ENCODE assay signal across 14 cellular contexts in genomic region chr14:51304428-51304827, GRCh38.
A peak's percentile ranks its signal among the peaks of the same experiment; 100 is the strongest.
DNase-seq lines count a peak whose midpoint lies in the region; ATAC-seq, FAIRE-seq and TF ChIP-seq lines count a peak whose summit lies in the region.
"Had no signal": no experiment of that assay in that cellular context is flagged by ENCODE, and none has a peak within 500 bp of the region (broad histone marks: within the 10 kb centered on the region; RNA-seq: fewer than 3 reads in every experiment).

No MANE protein-coding gene starts in this region.

- no peaks in the 10 kb centered on the region for H3K36me3 Mint-ChIP-seq in HFFc6 (ENCODE audit: low read depth)
- peaks cover 4% of the 10 kb centered on the region for H3K36me3 Mint-ChIP-seq in astrocyte (ENCODE audit: low read depth, unreplicated experiment)

- CTCF ChIA-PET in AG04450 (lab: Charles Lee), result interaction anchor here (0.7 to 1.0 kb wide), 2 partner anchors 21 to 208 kb away, joined by 3 read pairs; no protein-coding TSS in a partner anchor

- H3K27ac Mint-ChIP-seq in HFFc6 (peak overlapping the region; percentile 75), astrocyte (ENCODE audit: unreplicated experiment) (peak overlapping the region; percentile 97)

- H3K4me1 Mint-ChIP-seq in HFFc6 (ENCODE audit: low read depth) (peaks cover 67% of the 10 kb centered on the region), astrocyte (ENCODE audit: low read depth, unreplicated experiment) (peaks cover 66% of the 10 kb centered on the region)

- H3K9ac ChIP-seq in astrocyte (ENCODE audit: low read length), result peak overlapping the region; percentile 71

- no peak overlapping the region; the same call in 1 of the 2 replicates for H3K4me3 ChIP-seq in AG04450 (ENCODE audit: low read depth, low read length)
- H3K4me3 ChIP-seq in astrocyte (ENCODE audit: insufficient read depth, low read depth, low read length), result no peak overlapping the region
- no peak overlapping the region for H3K4me3 ChIP-seq in mesodermal cell (ENCODE audit: extremely low read depth, insufficient read depth, low read length, poor library complexity, severe bottlenecking)
- H3K4me3 ChIP-seq: cardiac muscle cell, GM12878, thoracic aorta had no signal

- ATAC-seq in GM21786 (IDR thresholded peaks at IDR 0.05; ENCODE audit: unreplicated experiment) (no peak), GM19351 (IDR thresholded peaks at IDR 0.05; ENCODE audit: unreplicated experiment) (no peak)
- ATAC-seq: GM12878 had no signal

- H3K9me3 ChIP-seq in AG04450 (ENCODE audit: control insufficient read depth, insufficient read depth, low read length) (no peaks in the 10 kb centered on the region), astrocyte (ENCODE audit: insufficient read depth, low read depth, low read length) (no peaks in the 10 kb centered on the region), mesodermal cell (ENCODE audit: control insufficient read depth, low read length) (no peaks in the 10 kb centered on the region)
- H3K9me3 ChIP-seq: thoracic aorta had no signal

- TF ChIP-seq CTCF in AG04450 (IDR thresholded peaks at IDR 0.05; ENCODE audit: low read depth, low read length) (no peak), HFFc6 (IDR thresholded peaks at IDR 0.05) (no peak), astrocyte (IDR thresholded peaks at IDR 0.05; ENCODE audit: insufficient read depth, low read depth, low read length) (no peak)

- no peaks in the 10 kb centered on the region for H3K36me3 ChIP-seq in astrocyte (ENCODE audit: insufficient read depth, low read length)
- H3K36me3 ChIP-seq in mesodermal cell (ENCODE audit: control insufficient read depth, insufficient read depth, low read length), result no peaks in the 10 kb centered on the region
- H3K36me3 ChIP-seq: cardiac muscle cell, thoracic aorta had no signal

- 78% methylated on average over 3 of the region's 5 CpGs; no CpG with 5 or more reads in 1 of the 2 experiments for WGBS in mesodermal cell (ENCODE audit: insufficient coverage in 2 of 2), 2 experiments

- H3K27me3 Mint-ChIP-seq in HFFc6 (ENCODE audit: insufficient read depth) (peaks cover 2% of the 10 kb centered on the region), astrocyte (ENCODE audit: low read depth, unreplicated experiment) (no peaks in the 10 kb centered on the region)

- no peaks in the 10 kb centered on the region for H3K79me2 ChIP-seq in astrocyte (ENCODE audit: insufficient read depth, low read length)

- peaks cover 20% of the 10 kb centered on the region for H3K4me1 ChIP-seq in astrocyte (ENCODE audit: insufficient read depth, low read length)
- peaks cover 13% of the 10 kb centered on the region for H3K4me1 ChIP-seq in mesodermal cell (ENCODE audit: control insufficient read depth, insufficient read depth, low read length, poor library complexity, severe bottlenecking)

- H3K27me3 ChIP-seq in AG04450 (ENCODE audit: control insufficient read depth, insufficient read depth, low read length) (no peaks in the 10 kb centered on the region), astrocyte (ENCODE audit: insufficient read depth, low read length) (no peaks in the 10 kb centered on the region)
- H3K27me3 ChIP-seq: cardiac muscle cell had no signal

- DNase-seq in AG04450 (ENCODE audit: low read depth, low spot score) (no peak), HFFc6 (peak; percentile 60), astrocyte (ENCODE audit: low read depth) (peak; percentile 86), mesenteric fat pad (ENCODE audit: low spot score) (no peak)
- no peak for DNase-seq in stimulated activated naive CD4-positive, alpha-beta T cell treated with Interleukin-2 at 50 U/mL for 16 hours (lab: John Stamatoyannopoulos, UW)
- DNase-seq: activated CD4-positive, alpha-beta T cell treated with anti-CD3 and anti-CD28 coated beads for 4 hours; head of caudate nucleus; NCI-H2081 had no signal

- peak overlapping the region; percentile 21 for H2AFZ ChIP-seq in astrocyte (ENCODE audit: low read depth, low read length)

- H3K9me3 Mint-ChIP-seq in HFFc6 (no peaks in the 10 kb centered on the region), astrocyte (ENCODE audit: unreplicated experiment) (no peaks in the 10 kb centered on the region)

- peak; percentile 47 for FAIRE-seq in astrocyte (lab: Jason Lieb, UNC)
- FAIRE-seq: GM12878 had no signal

- H3K27ac ChIP-seq in AG04450 (ENCODE audit: low read depth, low read length) (peak overlapping the region; percentile 68), astrocyte (ENCODE audit: low read depth, low read length) (peak overlapping the region; percentile 92), mesodermal cell (ENCODE audit: low read depth, low read length, severe bottlenecking) (peak overlapping the region; percentile 63)
- H3K27ac ChIP-seq: cardiac muscle cell, thoracic aorta had no signal

- peak overlapping the region; percentile 69 for H3K4me2 ChIP-seq in astrocyte (ENCODE audit: low read length)

- H4K20me1 ChIP-seq in astrocyte (ENCODE audit: insufficient read depth, low read length), result no peaks in the 10 kb centered on the region

- peak overlapping the region; percentile 63 for H3K4me3 Mint-ChIP-seq in HFFc6
- H3K4me3 Mint-ChIP-seq in astrocyte (ENCODE audit: unreplicated experiment), result peak overlapping the region; percentile 55

- POLR2A ChIA-PET in AG04450 (lab: Yijun Ruan, JAX), result interaction anchor here (1.8 kb wide), 1 partner anchor 11 kb away, joined by 8 read pairs; no protein-coding TSS in a partner anchor

Comparison
In these comparisons a context has a peak if more than half of its experiments do, and no peak if none do; other contexts are left out.
1. DNase-seq: peak in HFFc6 (single experiment) and astrocyte (single experiment); none in AG04450 (single experiment), stimulated activated naive CD4-positive, alpha-beta T cell treated with Interleukin-2 at 50 U/mL for 16 hours (single experiment) and mesenteric fat pad (single experiment).
2. Peak in every context shown above with its lines, with median percentiles within 50 percentile points of each other: H3K27ac ChIP-seq.